ENCODE assay signal across 17 cellular contexts in genomic region chr1:194069831-194070218, GRCh38.
"Had no signal": no experiment of that assay in that cellular context is flagged by ENCODE, and none has a peak within 500 bp of the region (broad histone marks: within the 10 kb centered on the region; RNA-seq: fewer than 3 reads in every experiment).

No MANE protein-coding gene starts in this region.

- DNase-seq: effector CD4-positive, alpha-beta T cell; endodermal cell; erythroblast; foreskin keratinocyte; hippocampal formation; naive thymus-derived CD8-positive, alpha-beta T cell; stimulated activated CD4-positive, alpha-beta T cell treated with anti-CD3 and anti-CD28 coated beads, Interleukin-15, amount 100 ng/mL, for 24 hours; stimulated activated CD4-positive, alpha-beta T cell treated with anti-CD3 and anti-CD28 coated beads, Interleukin-1b, Interleukin-23, amount 100 ng/mL, for 48 hours; stimulated activated CD4-positive, alpha-beta T cell treated with anti-CD3 and anti-CD28 coated beads, Interleukin-4, amount 100 ng/mL, for 24 hours; upper lobe of left lung had no signal

- H3K9me3 ChIP-seq: ovary, right lobe of liver, spleen, tibial artery, upper lobe of left lung, uterus had no signal

- H3K27ac ChIP-seq: coronary artery, foreskin keratinocyte, ovary, right lobe of liver, tibial artery, upper lobe of left lung, uterus had no signal

- H3K27me3 ChIP-seq: foreskin keratinocyte, ovary, right lobe of liver, spleen, tibial artery, upper lobe of left lung, uterus had no signal

- ATAC-seq: foreskin keratinocyte; left colon; naive thymus-derived CD8-positive, alpha-beta T cell had no signal

- H3K4me1 ChIP-seq: foreskin keratinocyte, right lobe of liver, spleen, tibial artery, upper lobe of left lung had no signal

- H3K4me3 ChIP-seq: coronary artery, ovary, right lobe of liver, tibial artery, upper lobe of left lung, uterus had no signal

- H3K36me3 ChIP-seq: ovary, right lobe of liver, spleen, tibial artery, upper lobe of left lung, uterus had no signal
